In genomic region chr19:53131085-53131484, GRCh38 we compare ENCODE assay signal across 18 cellular contexts. TPM values are rescaled to one million over a fixed set of nuclear protein-coding genes. Genes with fewer than 3 reads are reported as not detected.
A peak's percentile ranks its signal among the peaks of the same experiment; 100 is the strongest.
DNase-seq lines count a peak whose midpoint lies in the region; ATAC-seq and TF ChIP-seq lines count a peak whose summit lies in the region.
"Had no signal": no experiment of that assay in that cellular context is flagged by ENCODE, and none has a peak within 500 bp of the region (broad histone marks: within the 10 kb centered on the region; RNA-seq: fewer than 3 reads in every experiment).

No MANE protein-coding gene starts in this region.

- H3K27me3 Mint-ChIP-seq in activated naive CD8-positive, alpha-beta T cell treated with anti-CD3 and anti-CD28 coated beads, Interleukin-2, amount 10 ng/mL, durations not matched to agents 7 days and 5 days = peaks cover 11% of the 10 kb centered on the region
- H3K27me3 Mint-ChIP-seq in activated naive CD8-positive, alpha-beta T cell treated with anti-CD3 and anti-CD28 coated beads, Interleukin-2, amount 50 U/mL, for 24 hours = peaks cover 10% of the 10 kb centered on the region
- peaks cover 11% of the 10 kb centered on the region for H3K27me3 Mint-ChIP-seq in WTC11 (ENCODE audit: low read depth)

- no peak for ATAC-seq in activated naive CD8-positive, alpha-beta T cell treated with anti-CD3 and anti-CD28 coated beads, Interleukin-2, amount 10 ng/mL, durations not matched to agents 7 days and 5 days (ENCODE audit: low read depth)
- no peak for ATAC-seq in activated naive CD8-positive, alpha-beta T cell treated with anti-CD3 and anti-CD28 coated beads, Interleukin-2, amount 50 U/mL, for 24 hours
- ATAC-seq in WTC11 (no peak), GM19452 (IDR thresholded peaks at IDR 0.05; ENCODE audit: unreplicated experiment) (no peak)
- ATAC-seq: activated CD8-positive, alpha-beta memory T cell treated with anti-CD3 and anti-CD28 coated beads, Interleukin-2, amount 10 ng/mL, durations not matched to agents 7 days and 5 days had no signal

- no peak overlapping the region for H2AFZ ChIP-seq in smooth muscle cell (ENCODE audit: low read depth)

- H3K79me2 ChIP-seq in smooth muscle cell (ENCODE audit: low read depth) = peaks cover 9% of the 10 kb centered on the region

- no peaks in the 10 kb centered on the region for H3F3A ChIP-seq in smooth muscle cell (ENCODE audit: low read depth)

- CTCF ChIA-PET in WTC11 (lab: Charles Lee) = interaction anchor here (0.6 to 2.3 kb wide), 5 partner anchors 26 to 165 kb away, joined by 3 to 9 read pairs (median 4); no protein-coding TSS in a partner anchor

- H3K9me3 Mint-ChIP-seq in activated naive CD8-positive, alpha-beta T cell treated with anti-CD3 and anti-CD28 coated beads, Interleukin-2, amount 10 ng/mL, durations not matched to agents 7 days and 5 days = peaks cover 28% of the 10 kb centered on the region
- peaks cover 37% of the 10 kb centered on the region for H3K9me3 Mint-ChIP-seq in activated naive CD8-positive, alpha-beta T cell treated with anti-CD3 and anti-CD28 coated beads, Interleukin-2, amount 50 U/mL, for 24 hours
- H3K9me3 Mint-ChIP-seq in WTC11 = no peaks in the 10 kb centered on the region

- H3K4me1 Mint-ChIP-seq in activated naive CD8-positive, alpha-beta T cell treated with anti-CD3 and anti-CD28 coated beads, Interleukin-2, amount 10 ng/mL, durations not matched to agents 7 days and 5 days = peaks cover 5% of the 10 kb centered on the region
- peaks cover 5% of the 10 kb centered on the region for H3K4me1 Mint-ChIP-seq in activated naive CD8-positive, alpha-beta T cell treated with anti-CD3 and anti-CD28 coated beads, Interleukin-2, amount 50 U/mL, for 24 hours
- H3K4me1 Mint-ChIP-seq in WTC11 = peaks cover 30% of the 10 kb centered on the region
- H3K4me1 Mint-ChIP-seq: activated CD8-positive, alpha-beta memory T cell treated with anti-CD3 and anti-CD28 coated beads, Interleukin-2, amount 10 ng/mL, durations not matched to agents 7 days and 5 days had no signal

- peaks cover 12% of the 10 kb centered on the region for H3K4me1 ChIP-seq in smooth muscle cell (ENCODE audit: low read depth)

- 44% methylated on average over 1 of the region's 1 CpG for WGBS in smooth muscle cell (ENCODE audit: low lambda C conversion rate)

- H3K4me3 Mint-ChIP-seq in activated naive CD8-positive, alpha-beta T cell treated with anti-CD3 and anti-CD28 coated beads, Interleukin-2, amount 10 ng/mL, durations not matched to agents 7 days and 5 days = no peak overlapping the region
- no peak overlapping the region for H3K4me3 Mint-ChIP-seq in activated naive CD8-positive, alpha-beta T cell treated with anti-CD3 and anti-CD28 coated beads, Interleukin-2, amount 50 U/mL, for 24 hours
- peak overlapping the region; percentile 74 for H3K4me3 Mint-ChIP-seq in WTC11
- H3K4me3 Mint-ChIP-seq: activated CD8-positive, alpha-beta memory T cell treated with anti-CD3 and anti-CD28 coated beads, Interleukin-2, amount 10 ng/mL, durations not matched to agents 7 days and 5 days had no signal

- H4K20me1 ChIP-seq in smooth muscle cell (ENCODE audit: low read depth) = no peaks in the 10 kb centered on the region

- no peak overlapping the region for H3K9ac ChIP-seq in smooth muscle cell (ENCODE audit: low read depth)

- H3K27ac ChIP-seq in smooth muscle cell (ENCODE audit: low read depth) = no peak overlapping the region
- H3K27ac ChIP-seq: ovary, WERI-Rb-1 had no signal

- DNase-seq in activated naive CD8-positive, alpha-beta T cell treated with anti-CD3 and anti-CD28 coated beads, Interleukin-2, amount 10 ng/mL, durations not matched to agents 7 days and 5 days = no peak
- no peak for DNase-seq in activated naive CD8-positive, alpha-beta T cell treated with anti-CD3 and anti-CD28 coated beads, Interleukin-2, amount 50 U/mL, for 24 hours
- DNase-seq in WTC11 (ENCODE audit: low spot score) (no peak), kidney tubule cell (ENCODE audit: low spot score) (peak; percentile 10), smooth muscle cell (lab: John Stamatoyannopoulos, UW; ENCODE audit: unreplicated experiment) (no peak)
- DNase-seq in stimulated activated CD4-positive, alpha-beta T cell treated with anti-CD3 and anti-CD28 coated beads, Interleukin-1b, Interleukin-23, amount 100 ng/mL, for 48 hours = no peak
- DNase-seq in NK-92 treated with Interleukin-12 subunit alpha and Interleukin-12 subunit beta, amount 100 ng/mL, for 24 hours (lab: John Stamatoyannopoulos, UW) = no peak
- DNase-seq: activated CD8-positive, alpha-beta memory T cell treated with anti-CD3 and anti-CD28 coated beads, Interleukin-2, amount 10 ng/mL, durations not matched to agents 7 days and 5 days; activated naive CD4-positive, alpha-beta T cell treated with Interleukin-2 at 50 U/mL for 16 hours; COR-L47; foreskin fibroblast; NCI-H2029; NCI-H526; ovary; small intestine; WERI-Rb-1 had no signal

- H3K36me3 ChIP-seq in smooth muscle cell (ENCODE audit: low read depth) = no peaks in the 10 kb centered on the region
- H3K36me3 ChIP-seq: ovary, WERI-Rb-1 had no signal

- peaks cover 11% of the 10 kb centered on the region for H3K36me3 Mint-ChIP-seq in activated naive CD8-positive, alpha-beta T cell treated with anti-CD3 and anti-CD28 coated beads, Interleukin-2, amount 10 ng/mL, durations not matched to agents 7 days and 5 days
- H3K36me3 Mint-ChIP-seq in activated naive CD8-positive, alpha-beta T cell treated with anti-CD3 and anti-CD28 coated beads, Interleukin-2, amount 50 U/mL, for 24 hours (ENCODE audit: low read depth) = peaks cover 33% of the 10 kb centered on the region
- no peaks in the 10 kb centered on the region for H3K36me3 Mint-ChIP-seq in WTC11

- H3K4me2 ChIP-seq in smooth muscle cell = peak overlapping the region; percentile 92

- no peaks in the 10 kb centered on the region for H3K27me3 ChIP-seq in smooth muscle cell (ENCODE audit: low read depth)
- H3K27me3 ChIP-seq: ovary had no signal

- peak overlapping the region; percentile 11 for H3K27ac Mint-ChIP-seq in activated naive CD8-positive, alpha-beta T cell treated with anti-CD3 and anti-CD28 coated beads, Interleukin-2, amount 10 ng/mL, durations not matched to agents 7 days and 5 days
- no peak overlapping the region for H3K27ac Mint-ChIP-seq in activated naive CD8-positive, alpha-beta T cell treated with anti-CD3 and anti-CD28 coated beads, Interleukin-2, amount 50 U/mL, for 24 hours
- H3K27ac Mint-ChIP-seq in WTC11 = no peak overlapping the region
- H3K27ac Mint-ChIP-seq: activated CD8-positive, alpha-beta memory T cell treated with anti-CD3 and anti-CD28 coated beads, Interleukin-2, amount 10 ng/mL, durations not matched to agents 7 days and 5 days; stimulated activated naive CD8-positive, alpha-beta T cell treated with anti-CD3 and anti-CD28 coated beads, Interleukin-15, Interleukin-2, amounts not matched to agents 100 ng/mL and 50 ng/mL, for 24 hours had no signal

- peak overlapping the region; percentile 71 for H3K4me3 ChIP-seq in smooth muscle cell

- no peak for TF ChIP-seq CTCF in WTC11 (IDR thresholded peaks at IDR 0.05)
- no peak for TF ChIP-seq CTCF in smooth muscle cell (IDR thresholded peaks at IDR 0.05; ENCODE audit: borderline replicate concordance, insufficient read depth, poor library complexity, severe bottlenecking)

- no peaks in the 10 kb centered on the region for H3K9me3 ChIP-seq in smooth muscle cell (replicated peaks; ENCODE audit: low read depth)
- H3K9me3 ChIP-seq: ovary had no signal

- POLR2A ChIA-PET in activated naive CD8-positive, alpha-beta T cell treated with anti-CD3 and anti-CD28 coated beads, Interleukin-2, amount 10 ng/mL, durations not matched to agents 7 days and 5 days (lab: Charles Lee) = interaction anchor here (0.6 kb wide), 1 partner anchor 290 kb away, joined by 3 read pairs; no protein-coding TSS in a partner anchor
- POLR2A ChIA-PET in WTC11 (lab: Charles Lee) = no interaction called here

TF ChIP-seq in WTC11, 78 proteins besides CTCF, POLR2A, EP300 and RAD21 (continues in another document):
- TF ChIP-seq ATF2 (CRISPR knock-in tag; IDR thresholded peaks at IDR 0.05; ENCODE audit: borderline replicate concordance, low read depth) (no peak), JUN (CRISPR knock-in tag; IDR thresholded peaks at IDR 0.05) (no peak), GABPB1 (CRISPR knock-in tag; IDR thresholded peaks at IDR 0.05) (no peak), IRF1 (CRISPR knock-in tag; IDR thresholded peaks at IDR 0.05) (no peak), TEAD4 (CRISPR knock-in tag; IDR thresholded peaks at IDR 0.05) (no peak), ETV6 (CRISPR knock-in tag; IDR thresholded peaks at IDR 0.05) (no peak), ZNF671 (CRISPR knock-in tag; IDR thresholded peaks at IDR 0.05) (no peak)

RNA-seq across cellular contexts. Expression of gene ZNF415, which starts 1.6 kb away (rescaled TPM):
- 1 to 10 TPM in 1 of 2 experiments, under 1 TPM in 1; 0.72 to 1.5 TPM for total RNA-seq in activated naive CD8-positive, alpha-beta T cell treated with anti-CD3 and anti-CD28 coated beads, Interleukin-2, amount 10 ng/mL, durations not matched to agents 7 days and 5 days
- 9.3 to 11.2 TPM (median 11.2 TPM) in 3 replicates for total RNA-seq in WTC11 (2021)
- 14.8 and 48.7 TPM in 2 replicates for total RNA-seq in smooth muscle cell
- polyA plus RNA-seq in smooth muscle cell = 6.7 and 12.4 TPM in 2 replicates

RNA-seq across cellular contexts. Expression of gene ZNF347, which starts 27.8 kb away (rescaled TPM):
- total RNA-seq in activated naive CD8-positive, alpha-beta T cell treated with anti-CD3 and anti-CD28 coated beads, Interleukin-2, amount 10 ng/mL, durations not matched to agents 7 days and 5 days = 10 to 100 TPM; 17.6 to 17.7 TPM
- total RNA-seq in WTC11 (2021) (10.9 to 11.3 TPM (median 11.0 TPM) in 3 replicates), smooth muscle cell (9.9 and 17.8 TPM in 2 replicates)
- 4.5 and 4.7 TPM in 2 replicates for polyA plus RNA-seq in smooth muscle cell

RNA-seq across cellular contexts. Expression of gene ZNF160, which starts 27.9 kb away (rescaled TPM):
- total RNA-seq in activated naive CD8-positive, alpha-beta T cell treated with anti-CD3 and anti-CD28 coated beads, Interleukin-2, amount 10 ng/mL, durations not matched to agents 7 days and 5 days = 10 to 100 TPM; 52.2 to 53.2 TPM
- total RNA-seq in WTC11 (2021) = 53.8 to 54.6 TPM (median 54.5 TPM) in 3 replicates
- 36.0 and 37.8 TPM in 2 replicates for total RNA-seq in smooth muscle cell
- 18.5 and 22.3 TPM in 2 replicates for polyA plus RNA-seq in smooth muscle cell
